ENCODE assay signal across 9 cellular contexts in the genomic region with DNA sequence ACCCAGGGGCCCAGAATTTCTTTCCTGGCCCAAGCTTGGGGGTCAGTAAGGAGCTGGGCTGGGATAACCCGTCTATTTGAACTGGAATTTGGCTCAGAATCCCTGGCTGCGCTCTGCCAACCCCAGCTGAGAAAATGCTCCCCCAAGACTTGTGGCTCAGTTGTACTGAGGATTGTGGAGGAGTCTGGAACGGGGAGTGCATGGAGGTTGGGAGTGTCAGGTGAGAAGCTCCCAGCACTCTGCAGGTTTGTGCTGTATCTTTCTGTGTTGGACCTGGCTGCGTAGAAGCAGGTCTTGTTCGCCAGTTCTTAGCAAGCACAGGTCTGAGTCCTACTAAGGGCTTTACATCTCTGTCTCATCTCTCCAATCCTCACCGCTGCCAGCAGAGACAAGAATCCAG. TPM values are rescaled to one million over a fixed set of nuclear protein-coding genes. Genes with fewer than 3 reads are reported as not detected.
DNase-seq lines count a peak whose midpoint lies in the region; ATAC-seq and TF ChIP-seq lines count a peak whose summit lies in the region.
"Had no signal": no experiment of that assay in that cellular context is flagged by ENCODE, and none has a peak within 500 bp of the region (broad histone marks: within the 10 kb centered on the region; RNA-seq: fewer than 3 reads in every experiment).

No MANE protein-coding gene starts in this region.

- H3K27me3 ChIP-seq in heart right ventricle (peaks cover 0 to 34% (median 0%) of the 10 kb centered on the region in 7 donors), endodermal cell (ENCODE audit: control insufficient read depth, insufficient read depth, low read length, poor library complexity, severe bottlenecking) (peaks cover 71% of the 10 kb centered on the region), vagina (no peaks in the 10 kb centered on the region)

- peaks cover 0 to 3% (median 0%) of the 10 kb centered on the region in 9 donors for H3K36me3 ChIP-seq in heart right ventricle
- H3K36me3 ChIP-seq in endodermal cell (ENCODE audit: control insufficient read depth, insufficient read depth, low read length) = peaks cover 12% of the 10 kb centered on the region
- H3K36me3 ChIP-seq in vagina = peaks cover 0 to 1% of the 10 kb centered on the region in 2 donors

- H3K9me3 ChIP-seq in heart right ventricle (no peaks in the 10 kb centered on the region), endodermal cell (ENCODE audit: control insufficient read depth, low read length) (no peaks in the 10 kb centered on the region), vagina (no peaks in the 10 kb centered on the region)

- peaks cover 14% of the 10 kb centered on the region for H3K4me1 Mint-ChIP-seq in endodermal cell
- peaks cover 42% of the 10 kb centered on the region for H3K4me1 Mint-ChIP-seq in nephron

- WGBS in heart right ventricle, 2 donors = 46 to 51% methylated on average over 6 of the region's 6 CpGs
- WGBS in endodermal cell (ENCODE audit: insufficient coverage in 1 of 2, insufficient read length in 1 of 2), 2 experiments = 60 to 67% methylated on average over 5 to 6 of the region's 6 CpGs

- peak overlapping the region in 9 of 10 donors; percentile 65 to 92 (median 88) for H3K27ac ChIP-seq in heart right ventricle
- H3K27ac ChIP-seq in endodermal cell (ENCODE audit: low read depth, low read length) = no peak overlapping the region
- peak overlapping the region; percentile 79 for H3K27ac ChIP-seq in vagina

- H3K9ac ChIP-seq in endodermal cell (ENCODE audit: extremely low read depth, low read length, poor library complexity, severe bottlenecking) = no peak overlapping the region

- intact Hi-C loops in heart right ventricle (cut with DNase I) = loop anchor here in 2 of 10 donors (5.0 kb wide), 1 partner anchor 59 kb away; a partner anchor contains a TSS
- intact Hi-C loops in Right ventricle myocardium inferior (cut with DNase I) = loop anchor here (2.0 to 5.0 kb wide), 3 partner anchors 18 to 76 kb away; a partner anchor contains a TSS
- intact Hi-C loops in vagina (cut with DNase I) = loop anchor here (10.0 kb wide), 1 partner anchor 62 kb away; a partner anchor contains a TSS

- no peak for TF ChIP-seq POLR2A in vagina (IDR thresholded peaks at IDR 0.05)

- peak in 3 of 8 donors; percentile 3 to 13 (median 3) for ATAC-seq in heart right ventricle
- no peak for ATAC-seq in Right ventricle myocardium inferior
- ATAC-seq in HG02981 (IDR thresholded peaks at IDR 0.05; ENCODE audit: unreplicated experiment) = no peak
- no peak for ATAC-seq in GM21529 (IDR thresholded peaks at IDR 0.05; ENCODE audit: unreplicated experiment)

- H3K4me3 ChIP-seq in heart right ventricle (peak overlapping the region in 7 of 10 donors; percentile 54 to 88 (median 74)), endodermal cell (ENCODE audit: low read length) (no peak overlapping the region), vagina (peak overlapping the region; percentile 10 to 65)

- H3K27ac Mint-ChIP-seq in endodermal cell (peak overlapping the region; percentile 7), nephron (peak overlapping the region; percentile 92 to 95 (median 94))

- H3K36me3 Mint-ChIP-seq in endodermal cell (ENCODE audit: low read depth) = peaks cover 21% of the 10 kb centered on the region
- H3K36me3 Mint-ChIP-seq in nephron (ENCODE audit: low read depth) = peaks cover 17% of the 10 kb centered on the region

- no peak for DNase-seq in heart right ventricle
- DNase-seq in Right ventricle myocardium inferior (ENCODE audit: missing footprints) = no peak
- no peak for DNase-seq in endodermal cell
- DNase-seq in vagina (ENCODE audit: extremely low spot score in 2 of 2) = no peak
- no peak for DNase-seq in NOMO-1 treated with DMSO at 0.1 percent for 48 hours (lab: John Stamatoyannopoulos, UW; ENCODE audit: unreplicated experiment)
- DNase-seq: KG1 had no signal

- H3K9me3 Mint-ChIP-seq in endodermal cell = no peaks in the 10 kb centered on the region
- no peaks in the 10 kb centered on the region for H3K9me3 Mint-ChIP-seq in nephron

- H3K4me3 Mint-ChIP-seq in endodermal cell (no peak overlapping the region), nephron (peak overlapping the region; percentile 77 to 85 (median 84))

- H3K4me1 ChIP-seq in heart right ventricle (peaks cover 10 to 54% (median 39%) of the 10 kb centered on the region in 9 donors), endodermal cell (ENCODE audit: control insufficient read depth, insufficient read depth, low read length) (no peaks in the 10 kb centered on the region), vagina (peaks cover 46% of the 10 kb centered on the region)

- TF ChIP-seq CTCF in heart right ventricle (IDR thresholded peaks at IDR 0.05) = no peak
- no peak for TF ChIP-seq CTCF in endodermal cell (conservative IDR thresholded peaks at IDR 0.05)
- no peak for TF ChIP-seq CTCF in nephron (IDR thresholded peaks at IDR 0.05; ENCODE audit: unreplicated experiment in 3 of 3)
- no peak for TF ChIP-seq CTCF in vagina (IDR thresholded peaks at IDR 0.05)

- H3K27me3 Mint-ChIP-seq in endodermal cell (ENCODE audit: insufficient read depth) = peaks cover 94% of the 10 kb centered on the region
- peaks cover 7% of the 10 kb centered on the region for H3K27me3 Mint-ChIP-seq in nephron (ENCODE audit: low read depth)

RNA-seq across cellular contexts. Expression of a gene that starts 1.6 kb away (rescaled TPM):
- total RNA-seq in heart right ventricle = 10 to 100 TPM; 56.7 to 93.0 (median 71.8) TPM
- 10 to 100 TPM; 25.1 to 51.4 TPM for polyA plus RNA-seq in heart right ventricle
- total RNA-seq in Right ventricle myocardium inferior = 73.6 TPM
- 1 to 10 TPM; 4.0 to 4.7 TPM for total RNA-seq in endodermal cell
- polyA plus RNA-seq in endodermal cell (2013, experiment 1 of 2) = 2.4 TPM
- 2.2 TPM for polyA plus RNA-seq in endodermal cell (2013, experiment 2 of 2)
- total RNA-seq in vagina = 26.5 TPM

RNA-seq across cellular contexts. Expression of a gene that starts 53.3 kb away (rescaled TPM):
- total RNA-seq in heart right ventricle (10 to 100 TPM in 9 of 10 donors, 1 to 10 TPM in 1; 9.4 to 25.5 (median 16.3) TPM), Right ventricle myocardium inferior (13.4 TPM), endodermal cell (10 to 100 TPM in 1 of 2 donors, 1 to 10 TPM in 1; 8.9 to 10.3 TPM), vagina (20.9 TPM)
- 1 to 10 TPM; 3.3 to 4.2 TPM for polyA plus RNA-seq in heart right ventricle
- polyA plus RNA-seq in endodermal cell (2013, experiment 1 of 2) = 10.1 TPM
- 9.5 TPM for polyA plus RNA-seq in endodermal cell (2013, experiment 2 of 2)
